ENCODE assay signal across 14 cellular contexts in the genomic region with DNA sequence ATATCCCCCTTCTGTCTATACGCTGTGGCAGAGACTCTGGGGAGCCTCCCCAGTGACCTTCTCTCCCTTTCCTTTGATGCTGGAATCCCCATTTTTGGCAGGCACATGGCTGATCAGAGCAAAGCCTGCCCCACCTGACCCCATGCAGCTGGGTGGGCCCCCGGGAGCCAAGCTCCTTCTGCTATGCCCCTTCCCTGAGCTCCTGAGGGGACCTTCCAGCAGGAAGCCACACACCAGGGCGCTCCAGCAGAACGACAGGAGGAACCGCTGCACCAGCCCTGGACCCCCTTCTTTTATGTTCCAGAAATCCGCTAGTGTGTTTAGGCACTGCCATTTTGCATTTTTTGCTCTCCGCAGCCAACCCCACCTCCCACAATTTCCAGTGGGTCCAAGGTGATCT. TPM values are rescaled to one million over a fixed set of nuclear protein-coding genes. Genes with fewer than 3 reads are reported as not detected.
DNase-seq lines count a peak whose midpoint lies in the region; ATAC-seq, FAIRE-seq and TF ChIP-seq lines count a peak whose summit lies in the region.
"Had no signal": no experiment of that assay in that cellular context is flagged by ENCODE, and none has a peak within 500 bp of the region (broad histone marks: within the 10 kb centered on the region; RNA-seq: fewer than 3 reads in every experiment).

No MANE protein-coding gene starts in this region.

- H3K9me1 ChIP-seq in endothelial cell of umbilical vein (replicated peaks; ENCODE audit: control insufficient read depth, extremely low read depth, insufficient read depth, low read length), result no peaks in the 10 kb centered on the region

- H3K9me3 Mint-ChIP-seq in activated CD4-positive, alpha-beta T cell treated with anti-CD3 and anti-CD28 coated beads, Interleukin-2, amount 10 ng/mL, durations not matched to agents 7 days and 5 days, result no peaks in the 10 kb centered on the region

- H3K4me1 Mint-ChIP-seq in activated CD4-positive, alpha-beta T cell treated with anti-CD3 and anti-CD28 coated beads, Interleukin-2, amount 10 ng/mL, durations not matched to agents 7 days and 5 days, result peaks cover 5% of the 10 kb centered on the region

- H4K20me1 ChIP-seq in endothelial cell of umbilical vein (replicated peaks; ENCODE audit: control insufficient read depth, extremely low read depth, insufficient read depth, low read length), result no peaks in the 10 kb centered on the region

- H2AFZ ChIP-seq in endothelial cell of umbilical vein (ENCODE audit: low read depth, low read length), result peak overlapping the region; percentile 20
- H2AFZ ChIP-seq: parathyroid adenoma had no signal

- BruUV-seq in endothelial cell of umbilical vein (replicated peaks; lab: Mats Ljungman, UMichigan), result no TSS peak

- H3K36me3 ChIP-seq in endothelial cell of umbilical vein (ENCODE audit: control insufficient read depth in 2 of 2, extremely low read depth in 1 of 2, insufficient read depth in 2 of 2, low read length in 2 of 2), result peaks cover 0 to 16% of the 10 kb centered on the region in 2 experiments
- peaks cover 0 to 96% (median 49%) of the 10 kb centered on the region in 6 donors for H3K36me3 ChIP-seq in spleen

- no peak overlapping the region for H3K4me3 ChIP-seq in endothelial cell of umbilical vein (replicated peaks in 1 of 3; ENCODE audit: insufficient read depth in 1 of 3, low read depth in 1 of 3, low read length in 3 of 3)
- no peak overlapping the region for H3K4me3 ChIP-seq in spleen
- H3K4me3 ChIP-seq: ascending aorta, mucosa of descending colon, tibial artery had no signal

- dilution Hi-C loops in endothelial cell of umbilical vein (cut with MboI; ENCODE audit: extremely low pct_ligation_motif_present, low sequenced_read_pairs), result no loop called here

- WGBS in spleen, 5 donors, result 93 to 98% (median 96%) methylated on average over 7 of the region's 7 CpGs

- CTCF ChIA-PET in activated CD4-positive, alpha-beta T cell treated with anti-CD3 and anti-CD28 coated beads, Interleukin-2, amount 10 ng/mL, durations not matched to agents 7 days and 5 days (lab: Charles Lee), result interaction anchor here (0.6 kb wide), 1 partner anchor 271 kb away, joined by 3 read pairs; no protein-coding TSS in a partner anchor
- CTCF ChIA-PET in RWPE1 (lab: Yijun Ruan, JAX), result interaction anchor here (0.6 kb wide), 2 partner anchors 44 to 89 kb away, joined by 3 to 5 read pairs; no protein-coding TSS in a partner anchor
- CTCF ChIA-PET in endothelial cell of umbilical vein (lab: Charles Lee), result interaction anchor here (1.1 to 1.6 kb wide), 2 partner anchors 217 to 225 kb away, joined by 3 to 4 read pairs; no protein-coding TSS in a partner anchor

- DNase-seq in activated CD4-positive, alpha-beta T cell treated with anti-CD3 and anti-CD28 coated beads, Interleukin-2, amount 10 ng/mL, durations not matched to agents 7 days and 5 days, result no peak
- DNase-seq in activated CD4-positive, alpha-beta T cell treated with anti-CD3 and anti-CD28 coated beads for 48 hours, result no peak
- DNase-seq in RWPE1 (ENCODE audit: low spot score) (no peak), endothelial cell of umbilical vein (ENCODE audit: low read depth, low spot score) (no peak), spleen (peak; percentile 44), epidermal melanocyte (ENCODE audit: insufficient read length, low spot score) (no peak), A172 (ENCODE audit: low spot score) (no peak)
- DNase-seq: activated gamma-delta T cell had no signal

- no peak for FAIRE-seq in endothelial cell of umbilical vein (lab: Jason Lieb, UNC)
- FAIRE-seq: A204.1 had no signal

- H3K27me3 ChIP-seq in endothelial cell of umbilical vein (ENCODE audit: control insufficient read depth in 2 of 2, insufficient read depth in 2 of 2, low read length in 2 of 2) (no peaks in the 10 kb centered on the region), spleen (replicated peaks in 1 of 7) (no peaks in the 10 kb centered on the region)
- H3K27me3 ChIP-seq: ascending aorta, tibial artery had no signal

- no peak overlapping the region for H3K4me2 ChIP-seq in endothelial cell of umbilical vein (ENCODE audit: insufficient read depth, low read length)

- H3K4me3 Mint-ChIP-seq in activated CD4-positive, alpha-beta T cell treated with anti-CD3 and anti-CD28 coated beads, Interleukin-2, amount 10 ng/mL, durations not matched to agents 7 days and 5 days, result no peak overlapping the region

- no peaks in the 10 kb centered on the region for H3K27me3 Mint-ChIP-seq in activated CD4-positive, alpha-beta T cell treated with anti-CD3 and anti-CD28 coated beads, Interleukin-2, amount 10 ng/mL, durations not matched to agents 7 days and 5 days

- TF ChIP-seq POLR2A in endothelial cell of umbilical vein (IDR thresholded peaks at IDR 0.05; ENCODE audit: low read depth, low read length) (no peak), spleen (IDR thresholded peaks at IDR 0.05) (no peak)

- no peak for ATAC-seq in HG02885 (IDR thresholded peaks at IDR 0.05; ENCODE audit: poor library complexity, unreplicated experiment)
- ATAC-seq: mucosa of descending colon had no signal

- no peak overlapping the region for H3K9ac ChIP-seq in endothelial cell of umbilical vein (replicated peaks; ENCODE audit: extremely low read depth, insufficient read depth, low read length)
- H3K9ac ChIP-seq: parathyroid adenoma had no signal

- TF ChIP-seq CTCF in RWPE1 (conservative IDR thresholded peaks at IDR 0.05; ENCODE audit: low read depth) (no peak), endothelial cell of umbilical vein (IDR thresholded peaks at IDR 0.05; ENCODE audit: extremely low read depth in 1 of 2, insufficient read depth in 1 of 2, low read depth in 1 of 2, low read length in 2 of 2) (no peak), spleen (IDR thresholded peaks at IDR 0.05 in 8 of 11, conservative IDR thresholded peaks at IDR 0.05 in 3 of 11) (no peak)

- H3K9me3 ChIP-seq in endothelial cell of umbilical vein (replicated peaks; ENCODE audit: control insufficient read depth, insufficient read depth, low read length) (no peaks in the 10 kb centered on the region), spleen (no peaks in the 10 kb centered on the region)
- H3K9me3 ChIP-seq: ascending aorta, mucosa of descending colon, tibial artery had no signal

- peaks cover 7% of the 10 kb centered on the region for H3K36me3 Mint-ChIP-seq in activated CD4-positive, alpha-beta T cell treated with anti-CD3 and anti-CD28 coated beads, Interleukin-2, amount 10 ng/mL, durations not matched to agents 7 days and 5 days (ENCODE audit: low read depth)

- no peaks in the 10 kb centered on the region for H3K79me2 ChIP-seq in endothelial cell of umbilical vein (ENCODE audit: control insufficient read depth, insufficient read depth, low read length)

- intact Hi-C loops in endothelial cell of umbilical vein (cut with micrococcal nuclease), result loop anchor here (10.0 kb wide), 1 partner anchor 225 kb away; no protein-coding TSS in a partner anchor
- intact Hi-C loops in spleen (cut with DNase I; ENCODE audit: low total_unique reads), result no loop called here

- H3K27ac ChIP-seq in RWPE1 (peak overlapping the region; percentile 41), endothelial cell of umbilical vein (ENCODE audit: insufficient read depth, low read depth, low read length) (no peak overlapping the region), spleen (no peak overlapping the region)
- H3K27ac ChIP-seq: ascending aorta, parathyroid adenoma, tibial artery had no signal

- POLR2A ChIA-PET in activated CD4-positive, alpha-beta T cell treated with anti-CD3 and anti-CD28 coated beads, Interleukin-2, amount 10 ng/mL, durations not matched to agents 7 days and 5 days (lab: Charles Lee), result no interaction called here
- POLR2A ChIA-PET in RWPE1 (lab: Yijun Ruan, JAX; ENCODE audit: low non-redundant PET), result no interaction called here
- POLR2A ChIA-PET in endothelial cell of umbilical vein (lab: Charles Lee), result no interaction called here

- peak overlapping the region; percentile 50 for H3K27ac Mint-ChIP-seq in activated CD4-positive, alpha-beta T cell treated with anti-CD3 and anti-CD28 coated beads, Interleukin-2, amount 10 ng/mL, durations not matched to agents 7 days and 5 days

- H3K4me1 ChIP-seq in endothelial cell of umbilical vein (ENCODE audit: control insufficient read depth, extremely low read depth, insufficient read depth, low read length) (no peaks in the 10 kb centered on the region), spleen (peaks cover 0 to 11% (median 0%) of the 10 kb centered on the region in 6 donors)
- H3K4me1 ChIP-seq: ascending aorta, parathyroid adenoma, tibial artery had no signal

TF ChIP-seq in endothelial cell of umbilical vein, 7 proteins besides CTCF, POLR2A, EP300 and RAD21:
- TF ChIP-seq, protein P1, sequence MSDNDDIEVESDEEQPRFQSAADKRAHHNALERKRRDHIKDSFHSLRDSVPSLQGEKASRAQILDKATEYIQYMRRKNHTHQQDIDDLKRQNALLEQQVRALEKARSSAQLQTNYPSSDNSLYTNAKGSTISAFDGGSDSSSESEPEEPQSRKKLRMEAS (IDR thresholded peaks at IDR 0.05; ENCODE audit: insufficient read depth, insufficient read length), result no peak
- TF ChIP-seq FOS (IDR thresholded peaks at IDR 0.05; ENCODE audit: borderline replicate concordance, insufficient read depth, low read length) (no peak), EZH2 (IDR thresholded peaks at IDR 0.05; ENCODE audit: borderline replicate concordance, low read depth, low read length, severe bottlenecking) (no peak), GATA2 (IDR thresholded peaks at IDR 0.05; ENCODE audit: insufficient read depth, insufficient read length, low read depth, low read length) (no peak), POLR2AphosphoS5 (IDR thresholded peaks at IDR 0.05; ENCODE audit: insufficient read depth, low read depth, low read length) (no peak), MYC (IDR thresholded peaks at IDR 0.05; ENCODE audit: low read depth, low read length) (no peak), JUN (IDR thresholded peaks at IDR 0.05; ENCODE audit: borderline replicate concordance, insufficient read depth, insufficient read length, low read depth) (no peak)

RNA-seq across cellular contexts. Expression of a gene that starts 44.6 kb away (rescaled TPM):
- total RNA-seq in activated CD4-positive, alpha-beta T cell treated with anti-CD3 and anti-CD28 coated beads, Interleukin-2, amount 10 ng/mL, durations not matched to agents 7 days and 5 days, result 10 to 100 TPM; 68.9 to 70.4 TPM
- total RNA-seq in endothelial cell of umbilical vein (22.4 and 24.9 TPM in 2 replicates), spleen (10 to 100 TPM; 47.3 to 63.4 (median 54.8) TPM)
- polyA plus RNA-seq in endothelial cell of umbilical vein (17.3 and 20.3 TPM in 2 replicates), spleen (10 to 100 TPM; 18.6 to 31.2 (median 19.2) TPM)
- 20.3 and 20.5 TPM in 2 replicates for polyA plus RNA-seq in endothelial cell of umbilical vein (2011; cell fraction: cytosol; rRNA removed)
- polyA plus RNA-seq in endothelial cell of umbilical vein (2011; cell fraction: nucleus; rRNA removed), result 20.3 and 22.4 TPM in 2 replicates
- polyA plus RNA-seq in endothelial cell of umbilical vein (2012), result 26.9 and 28.5 TPM in 2 replicates
- 23.1 and 27.4 TPM in 2 replicates for polyA minus RNA-seq in endothelial cell of umbilical vein
- polyA minus RNA-seq in endothelial cell of umbilical vein (2011; cell fraction: cytosol; rRNA and poly(A)+ RNA removed), result 16.3 TPM
- 7.1 and 10.6 TPM in 2 replicates for polyA minus RNA-seq in endothelial cell of umbilical vein (2011; cell fraction: nucleus; rRNA and poly(A)+ RNA removed)
- total RNA-seq in A172 (2014; rRNA removed; shearing (Covaris generic)), result 30.9 and 31.9 TPM in 2 replicates
